Comparison of ENCODE assay signal across 9 cellular contexts in genomic region chr2:151644580-151644979, GRCh38.
"Had no signal": no experiment of that assay in that cellular context is flagged by ENCODE, and none has a peak within 500 bp of the region (broad histone marks: within the 10 kb centered on the region; RNA-seq: fewer than 3 reads in every experiment).

No MANE protein-coding gene starts in this region.

- ATAC-seq: HCT116 had no signal

- H3K27me3 Mint-ChIP-seq: IgD-negative memory B cell had no signal

- H3K9ac ChIP-seq: GM23248 had no signal

- H3K4me1 ChIP-seq: HAP-1 had no signal

- FAIRE-seq: HTR-8/SVneo had no signal

- H3K4me3 ChIP-seq: GM23248, HAP-1 had no signal

- H3K27ac Mint-ChIP-seq: HFFc6, IgD-negative memory B cell had no signal

- H3K36me3 ChIP-seq: HAP-1 had no signal

- H3K27ac ChIP-seq: GM23248 had no signal

- H2AFZ ChIP-seq: GM23248 had no signal

- H3K4me3 Mint-ChIP-seq: HFFc6, IgD-negative memory B cell had no signal

- DNase-seq: GM23248, GOT3, H7, HFFc6, KG1 had no signal

- H3K9me3 ChIP-seq: HAP-1 had no signal
